Comparison of ENCODE assay signal across 7 cellular contexts in genomic region chr2:209532321-209532720, GRCh38.
"Had no signal": no experiment of that assay in that cellular context is flagged by ENCODE, and none has a peak within 500 bp of the region (broad histone marks: within the 10 kb centered on the region; RNA-seq: fewer than 3 reads in every experiment).

No MANE protein-coding gene starts in this region.

- H2AFZ ChIP-seq: GM23248 had no signal

- H3K27ac ChIP-seq: GM23248 had no signal

- H3K4me3 ChIP-seq: GM23248 had no signal

- FAIRE-seq: H1, H54, HTR-8/SVneo had no signal

- H3K9ac ChIP-seq: GM23248 had no signal

- DNase-seq: GM23248, H9, HCEC 1CT, KBM-7 had no signal
